8 cellular contexts compared by ENCODE assay signal in genomic region chr12:75979181-75979580, GRCh38. TPM values are rescaled to one million over a fixed set of nuclear protein-coding genes. Genes with fewer than 3 reads are reported as not detected.
A peak's percentile ranks its signal among the peaks of the same experiment; 100 is the strongest.
DNase-seq lines count a peak whose midpoint lies in the region; ATAC-seq and TF ChIP-seq lines count a peak whose summit lies in the region.

No MANE protein-coding gene starts in this region.

- H3K36me3 Mint-ChIP-seq in endothelial cell (ENCODE audit: low read depth, unreplicated experiment): no peaks in the 10 kb centered on the region
- H3K36me3 Mint-ChIP-seq in stimulated activated memory B cell treated with anti-CD40 and anti-IgM and Interleukin-4, amounts not matched to agents 10 μg/mL and 1 μg/mL and 100 μg/mL, for 72 hours: no peaks in the 10 kb centered on the region

- H3K4me1 Mint-ChIP-seq in endothelial cell (ENCODE audit: unreplicated experiment): peaks cover 46% of the 10 kb centered on the region
- peaks cover 44% of the 10 kb centered on the region for H3K4me1 Mint-ChIP-seq in stimulated activated memory B cell treated with anti-CD40 and anti-IgM and Interleukin-4, amounts not matched to agents 10 μg/mL and 1 μg/mL and 100 μg/mL, for 72 hours

- ATAC-seq in stimulated activated memory B cell treated with anti-CD40 and anti-IgM and Interleukin-4, amounts not matched to agents 10 μg/mL and 1 μg/mL and 100 μg/mL, for 72 hours: peak; percentile 57
- no peak for ATAC-seq in GM21576 (IDR thresholded peaks at IDR 0.05; ENCODE audit: unreplicated experiment)
- no peak for ATAC-seq in HG02884 (IDR thresholded peaks at IDR 0.05; ENCODE audit: unreplicated experiment)

- H3K27ac Mint-ChIP-seq in endothelial cell (ENCODE audit: unreplicated experiment): peak overlapping the region; percentile 70
- peak overlapping the region; percentile 81 for H3K27ac Mint-ChIP-seq in stimulated activated memory B cell treated with anti-CD40 and anti-IgM and Interleukin-4, amounts not matched to agents 10 μg/mL and 1 μg/mL and 100 μg/mL, for 72 hours

- H3K27me3 Mint-ChIP-seq in endothelial cell (ENCODE audit: unreplicated experiment): peaks cover 2% of the 10 kb centered on the region
- no peaks in the 10 kb centered on the region for H3K27me3 Mint-ChIP-seq in stimulated activated memory B cell treated with anti-CD40 and anti-IgM and Interleukin-4, amounts not matched to agents 10 μg/mL and 1 μg/mL and 100 μg/mL, for 72 hours

- H3K4me3 Mint-ChIP-seq in endothelial cell (ENCODE audit: unreplicated experiment): no peak overlapping the region
- H3K4me3 Mint-ChIP-seq in stimulated activated memory B cell treated with anti-CD40 and anti-IgM and Interleukin-4, amounts not matched to agents 10 μg/mL and 1 μg/mL and 100 μg/mL, for 72 hours: no peak overlapping the region

- DNase-seq in activated naive CD4-positive, alpha-beta T cell treated with Interleukin-2 at 50 U/mL for 16 hours: peak; percentile 40
- no peak for DNase-seq in activated naive CD4-positive, alpha-beta T cell (lab: John Stamatoyannopoulos, UW)
- DNase-seq in RPMI7951 (ENCODE audit: low read depth) (peak; percentile 84), endothelial cell (ENCODE audit: low spot score) (no peak), NCI-H446 (lab: John Stamatoyannopoulos, UW) (no peak)

- no peak for TF ChIP-seq CTCF in endothelial cell (IDR thresholded peaks at IDR 0.05; ENCODE audit: unreplicated experiment)

- no peaks in the 10 kb centered on the region for H3K9me3 Mint-ChIP-seq in endothelial cell (ENCODE audit: unreplicated experiment)
- no peaks in the 10 kb centered on the region for H3K9me3 Mint-ChIP-seq in stimulated activated memory B cell treated with anti-CD40 and anti-IgM and Interleukin-4, amounts not matched to agents 10 μg/mL and 1 μg/mL and 100 μg/mL, for 72 hours

RNA-seq across cellular contexts. Expression of gene PHLDA1, which starts 52.4 kb away (rescaled TPM):
- 121 and 127 TPM in 2 replicates for total RNA-seq in RPMI7951 (2014; rRNA removed; shearing (Covaris generic))
- 50.3 TPM for total RNA-seq in endothelial cell (ENCODE audit: unreplicated experiment)

Comparison
In these comparisons a context has a peak if more than half of its experiments do, and no peak if none do; other contexts are left out.
1. DNase-seq: peak in activated naive CD4-positive, alpha-beta T cell treated with Interleukin-2 at 50 U/mL for 16 hours (single experiment) and RPMI7951 (single experiment); none in activated naive CD4-positive, alpha-beta T cell (0 of 4), endothelial cell (single experiment) and NCI-H446 (0 of 2).